Comparison of ENCODE assay signal across 21 cellular contexts in genomic region chr15:27091270-27091940, GRCh38.
"Had no signal": no experiment of that assay in that cellular context is flagged by ENCODE, and none has a peak within 500 bp of the region (broad histone marks: within the 10 kb centered on the region; RNA-seq: fewer than 3 reads in every experiment).

No MANE protein-coding gene starts in this region.

- FAIRE-seq: islet of Langerhans had no signal

- H3K9me3 ChIP-seq: body of pancreas, colonic mucosa, esophagus squamous epithelium, vagina had no signal

- H3K4me1 ChIP-seq: adrenal gland, body of pancreas, colonic mucosa, esophagus squamous epithelium, parathyroid adenoma, vagina had no signal

- H3K79me2 ChIP-seq: parathyroid adenoma had no signal

- DNase-seq: activated B cell treated with CpG ODN at 0.5 μM for 24 hours; activated CD4-positive, alpha-beta T cell treated with anti-CD3 and anti-CD28 coated beads for 48 hours; activated CD8-positive, alpha-beta memory T cell treated with anti-CD3 and anti-CD28 coated beads, Interleukin-2, amount 50 U/mL, for 4 hours; activated CD8-positive, alpha-beta T cell treated with anti-CD3 and anti-CD28 coated beads for 36 hours; activated effector memory CD4-positive, alpha-beta T cell treated with anti-CD3 and anti-CD28 coated beads, Interleukin-2, amount 50 U/mL, for 16 hours; activated T-cell treated with anti-CD3 and anti-CD28 coated beads, Interleukin-2, amount 50 U/mL, for 48 hours; adrenal gland; body of pancreas; caudate nucleus; colonic mucosa; esophagus squamous epithelium; mucosa of descending colon; naive thymus-derived CD4-positive, alpha-beta T cell; sigmoid colon; stimulated activated CD4-positive, alpha-beta T cell treated with anti-CD3 and anti-CD28 coated beads, Interleukin-12 subunit alpha, Interleukin-12 subunit beta, amount 100 ng/mL, for 4 hours; T-helper 2 cell had no signal

- H3K27me3 ChIP-seq: adrenal gland, body of pancreas, colonic mucosa, esophagus squamous epithelium, gastroesophageal sphincter, sigmoid colon, vagina had no signal

- H3K9ac ChIP-seq: parathyroid adenoma had no signal

- H3K36me3 ChIP-seq: adrenal gland, colonic mucosa, esophagus squamous epithelium, gastroesophageal sphincter, sigmoid colon, vagina had no signal

- ATAC-seq: activated CD8-positive, alpha-beta T cell treated with anti-CD3 and anti-CD28 coated beads for 36 hours; body of pancreas; gastroesophageal sphincter; mucosa of descending colon; naive thymus-derived CD4-positive, alpha-beta T cell; stimulated activated effector memory CD8-positive, alpha-beta T cell treated with anti-CD3 and anti-CD28 coated beads, Interleukin-12 subunit alpha, Interleukin-12 subunit beta, amount 100 ng/mL, for 72 hours had no signal

- H3K4me3 ChIP-seq: adrenal gland, body of pancreas, colonic mucosa, esophagus squamous epithelium, gastroesophageal sphincter, mucosa of descending colon, sigmoid colon, vagina had no signal

- H3K27ac ChIP-seq: adrenal gland, body of pancreas, colonic mucosa, esophagus squamous epithelium, gastroesophageal sphincter, parathyroid adenoma, sigmoid colon, vagina had no signal

- H2AFZ ChIP-seq: parathyroid adenoma had no signal
